In genomic region chr6:52861151-52861550, GRCh38 we compare ENCODE assay signal across 1 cellular context.
TF ChIP-seq lines count a peak whose summit lies in the region.

No MANE protein-coding gene starts in this region.

TF ChIP-seq in HepG2, 621 proteins besides CTCF, POLR2A, EP300 and RAD21:
- peak; percentile 27; the same call in 1 of the 2 replicates for TF ChIP-seq ZMYM4 (CRISPR knock-in tag; IDR thresholded peaks at IDR 0.05)
- 0 out of 2 replicates have a peak, but pooled peaks have one; percentile 31 for TF ChIP-seq ZBTB7B (CRISPR knock-in tag; IDR thresholded peaks at IDR 0.05)
- peak; percentile 72; the same call in 1 of the 2 replicates for TF ChIP-seq ZNF766 (CRISPR knock-in tag; IDR thresholded peaks at IDR 0.05; ENCODE audit: borderline replicate concordance)
